Comparison of ENCODE assay signal across 18 cellular contexts in the genomic region with DNA sequence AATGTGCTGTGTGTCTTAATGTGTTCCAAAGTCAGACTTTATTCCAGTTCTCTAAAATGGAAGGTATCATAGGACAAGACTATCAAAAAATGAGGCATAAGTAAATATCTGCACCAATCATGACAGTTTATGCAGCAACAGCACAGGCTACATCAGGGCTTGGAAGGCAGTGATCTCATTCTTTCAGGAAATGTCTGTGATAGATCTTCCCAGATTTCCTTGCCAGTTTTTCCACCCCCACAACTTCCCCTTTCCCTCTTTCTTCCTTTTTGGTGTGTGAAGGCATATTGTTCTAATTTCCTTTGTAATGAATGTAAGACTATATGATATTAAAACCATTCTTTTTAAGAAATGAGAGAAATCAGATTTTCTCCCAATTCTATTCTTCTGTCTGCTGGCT.
DNase-seq lines count a peak whose midpoint lies in the region; ATAC-seq and TF ChIP-seq lines count a peak whose summit lies in the region.
"Had no signal": no experiment of that assay in that cellular context is flagged by ENCODE, and none has a peak within 500 bp of the region (broad histone marks: within the 10 kb centered on the region; RNA-seq: fewer than 3 reads in every experiment).

No MANE protein-coding gene starts in this region.

- DNase-seq in HFF-Myc (ENCODE audit: extremely low read depth, low read depth) (peak; percentile 32), choroid plexus epithelial cell (ENCODE audit: low read depth) (peak; percentile 12), fibroblast of mammary gland (ENCODE audit: low read depth) (peak; percentile 74), pulmonary artery endothelial cell (ENCODE audit: low read depth, low spot score) (peak; percentile 76), NCI-H524 treated with DMSO at 0.1 percent for 48 hours (lab: John Stamatoyannopoulos, UW) (no peak)
- DNase-seq: AML-193, COR-L47, H7, KBM-7, NCI-H1417 treated with DMSO at 0.1 percent for 48 hours, NCI-H1930, NCI-H2171, NCI-H446 treated with DMSO at 0.1 percent for 48 hours, NCI-H748 treated with DMSO at 0.1 percent for 48 hours, PC-3, SJCRH30 had no signal

- no peak for TF ChIP-seq CTCF in HFF-Myc (IDR thresholded peaks at IDR 0.05; ENCODE audit: low read depth, low read length, missing control alignments)
- no peak for TF ChIP-seq CTCF in choroid plexus epithelial cell (conservative IDR thresholded peaks at IDR 0.05; ENCODE audit: low read depth, low read length)
- no peak for TF ChIP-seq CTCF in fibroblast of mammary gland (conservative IDR thresholded peaks at IDR 0.05; ENCODE audit: control insufficient read depth, insufficient read depth, low read depth, low read length)

- H3K4me3 ChIP-seq in HFF-Myc (replicated peaks; ENCODE audit: low read depth, low read length) (no peak overlapping the region), choroid plexus epithelial cell (ENCODE audit: low read depth, low read length) (no peak overlapping the region), fibroblast of mammary gland (ENCODE audit: control insufficient read depth, low read depth, low read length) (no peak overlapping the region)
- H3K4me3 ChIP-seq: SJCRH30 had no signal

- ATAC-seq in HG03565 (IDR thresholded peaks at IDR 0.05; ENCODE audit: unreplicated experiment) (no peak), GM18519 (IDR thresholded peaks at IDR 0.05; ENCODE audit: low FRiP score, unreplicated experiment) (no peak)
- ATAC-seq: PC-3 had no signal
